ENCODE assay signal across 18 cellular contexts in genomic region chr10:128480601-128481000, GRCh38.
DNase-seq lines count a peak whose midpoint lies in the region; ATAC-seq, FAIRE-seq and TF ChIP-seq lines count a peak whose summit lies in the region.
"Had no signal": no experiment of that assay in that cellular context is flagged by ENCODE, and none has a peak within 500 bp of the region (broad histone marks: within the 10 kb centered on the region; RNA-seq: fewer than 3 reads in every experiment).

No MANE protein-coding gene starts in this region.

- peak overlapping the region; percentile 72 for H2AFZ ChIP-seq in GM23338
- 0 out of 2 replicates have a peak overlapping the region, but pooled peaks have one; percentile 66 for H2AFZ ChIP-seq in H1 (ENCODE audit: low read length)

- H3K4me1 Mint-ChIP-seq in GM23338 (peaks cover 32% of the 10 kb centered on the region), nephron progenitor cell (peaks cover 34% of the 10 kb centered on the region)
- H3K4me1 Mint-ChIP-seq: IgD-negative memory B cell had no signal

- H4K8ac ChIP-seq in H1 (ENCODE audit: extremely low read depth, insufficient read depth, low read length) = peak overlapping the region; percentile 63

- TF ChIP-seq EP300 in H1 (IDR thresholded peaks at IDR 0.05; ENCODE audit: borderline replicate concordance in 1 of 2, low read depth in 2 of 2, low read length in 2 of 2) = no peak
- TF ChIP-seq EP300 in esophagus muscularis mucosa (IDR thresholded peaks at IDR 0.05) = no peak

- H2BK5ac ChIP-seq in H1 (ENCODE audit: low read depth, low read length) = no peak overlapping the region

- H3K4me3 Mint-ChIP-seq in GM23338 (no peak overlapping the region), nephron progenitor cell (peak overlapping the region; percentile 37)
- H3K4me3 Mint-ChIP-seq: CD4-positive, alpha-beta T cell; IgD-negative memory B cell had no signal

- no peak overlapping the region for H3K14ac ChIP-seq in H1 (ENCODE audit: insufficient read length)

- no peak overlapping the region for H2BK120ac ChIP-seq in H1 (replicated peaks; ENCODE audit: low read depth, low read length)

- WGBS in H1 (ENCODE audit: extremely low coverage in 1 of 2, insufficient coverage in 1 of 2, insufficient read length in 1 of 2, insufficient replicate concordance in 2 of 2, low coverage in 1 of 2, low lambda C conversion rate in 2 of 2, missing lambda C conversion rate in 1 of 2), 2 experiments = 77% methylated on average over 8 of the region's 9 CpGs; no CpG with 5 or more reads in 1 of the 2 experiments
- 60% methylated on average over 9 of the region's 9 CpGs for WGBS in esophagus muscularis mucosa
- 65 to 71% methylated on average over 9 of the region's 9 CpGs for WGBS in testis, 2 donors

- DNase-seq in GM23338 (ENCODE audit: low spot score) (no peak), H1 (ENCODE audit: low read depth in 1 of 2, low spot score in 2 of 2) (no peak), nephron progenitor cell (no peak), esophagus muscularis mucosa (ENCODE audit: extremely low spot score) (no peak), testis (no peak), anterior cingulate cortex (lab: John Stamatoyannopoulos, UW) (no peak), OCI-M2 (lab: John Stamatoyannopoulos, UW; ENCODE audit: unreplicated experiment) (no peak)
- DNase-seq: ACHN; AML-193; Caco-2; CD4-positive, alpha-beta T cell; GF-D8 had no signal

- no peak overlapping the region for H3K4ac ChIP-seq in H1 (replicated peaks; ENCODE audit: insufficient read length, low read depth, low read length)

- H3F3A ChIP-seq in GM23338 (replicated peaks; ENCODE audit: low read depth) = no peaks in the 10 kb centered on the region

- CTCF ChIA-PET in H1 (lab: Charles Lee; ENCODE audit: partially characterized antibody) = interaction anchor here (0.7 kb wide), 3 partner anchors 12 to 193 kb away, joined by 3 to 4 read pairs (median 3); no protein-coding TSS in a partner anchor

- no peak overlapping the region for H3K18ac ChIP-seq in H1 (ENCODE audit: extremely low read depth, low read length)

- POLR2A ChIA-PET in H1 (lab: Charles Lee; ENCODE audit: partially characterized antibody) = no interaction called here

- TF ChIP-seq CTCF in GM23338 (conservative IDR thresholded peaks at IDR 0.05; ENCODE audit: low read depth in 2 of 2) (no peak), H1 (IDR thresholded peaks at IDR 0.05; ENCODE audit: control extremely low read depth in 1 of 3, insufficient read depth in 1 of 3, low read depth in 1 of 3, low read length in 3 of 3) (no peak), nephron progenitor cell (IDR thresholded peaks at IDR 0.05) (no peak), esophagus muscularis mucosa (IDR thresholded peaks at IDR 0.05) (no peak), testis (IDR thresholded peaks at IDR 0.05) (no peak)

- H2BK12ac ChIP-seq in H1 (ENCODE audit: low read depth, low read length) = no peak overlapping the region

- no peaks in the 10 kb centered on the region; the same call in 1 of the 2 replicates for H3K4me1 ChIP-seq in GM23338 (ENCODE audit: insufficient read depth)
- 0 out of 7 replicates have a peak, but pooled peaks cover 0 to 3% (median 0%) of the 10 kb centered on the region in 4 experiments for H3K4me1 ChIP-seq in H1 (replicated peaks in 1 of 4; ENCODE audit: control insufficient read depth in 3 of 4, insufficient read depth in 4 of 4, low read length in 3 of 4)
- no peaks in the 10 kb centered on the region for H3K4me1 ChIP-seq in esophagus muscularis mucosa
- no peaks in the 10 kb centered on the region for H3K4me1 ChIP-seq in testis
- H3K4me1 ChIP-seq: Caco-2, HAP-1 had no signal

- no peak overlapping the region for H3K9ac ChIP-seq in H1 (replicated peaks in 1 of 4; ENCODE audit: extremely low read depth in 1 of 4, low read depth in 3 of 4, low read length in 3 of 4)

- intact Hi-C loops in esophagus muscularis mucosa (cut with DNase I) = no loop called here
- intact Hi-C loops in testis (cut with DNase I; ENCODE audit: low total_unique reads) = no loop called here

- H3K23me2 ChIP-seq in H1 (ENCODE audit: low read depth, low read length) = no peaks in the 10 kb centered on the region

- no peak overlapping the region for H4K91ac ChIP-seq in H1 (replicated peaks; ENCODE audit: insufficient read length, low read length)

- H3K27me3 Mint-ChIP-seq in GM23338 (ENCODE audit: insufficient read depth, low read depth, poor library complexity) = peaks cover 8% of the 10 kb centered on the region
- H3K27me3 Mint-ChIP-seq in nephron progenitor cell (ENCODE audit: low read depth, poor library complexity) = no peaks in the 10 kb centered on the region
- H3K27me3 Mint-ChIP-seq: CD4-positive, alpha-beta T cell had no signal

- no peak for ATAC-seq in GM23338
- ATAC-seq: HepG2 had no signal

- no peak overlapping the region for H2BK15ac ChIP-seq in H1 (ENCODE audit: low read length)

- H3K27me3 ChIP-seq in GM23338 (ENCODE audit: insufficient read depth) = no peaks in the 10 kb centered on the region
- H3K27me3 ChIP-seq in H1 (replicated peaks in 1 of 4; ENCODE audit: control insufficient read depth in 3 of 4, extremely low read depth in 1 of 4, insufficient read depth in 3 of 4, low read length in 3 of 4) = no peaks in the 10 kb centered on the region
- peaks cover 0 to 15% (median 0%) of the 10 kb centered on the region in 4 donors for H3K27me3 ChIP-seq in esophagus muscularis mucosa
- H3K27me3 ChIP-seq in testis = no peaks in the 10 kb centered on the region

- H3K79me2 ChIP-seq in GM23338 (replicated peaks; ENCODE audit: insufficient read depth) (no peaks in the 10 kb centered on the region), H1 (ENCODE audit: control insufficient read depth in 1 of 2, insufficient read depth in 2 of 2, low read length in 2 of 2) (no peaks in the 10 kb centered on the region)

- no peak overlapping the region for H2AK5ac ChIP-seq in H1 (ENCODE audit: low read depth, low read length)

- no peak overlapping the region for H3K23ac ChIP-seq in H1 (ENCODE audit: insufficient read length)

- H3K9me3 Mint-ChIP-seq in GM23338 = no peaks in the 10 kb centered on the region
- H3K9me3 Mint-ChIP-seq in nephron progenitor cell = no peaks in the 10 kb centered on the region
- H3K9me3 Mint-ChIP-seq: CD4-positive, alpha-beta T cell had no signal

- no peak for FAIRE-seq in H1 (lab: Jason Lieb, UNC)
- FAIRE-seq: A204.1, D721Med, HepG2 had no signal

- peaks cover 10% of the 10 kb centered on the region; the same call in 1 of the 2 replicates for H3K9me2 ChIP-seq in GM23338 (ENCODE audit: insufficient read depth)

- no peaks in the 10 kb centered on the region for H3K36me3 Mint-ChIP-seq in GM23338 (ENCODE audit: low read depth)
- H3K36me3 Mint-ChIP-seq in nephron progenitor cell (ENCODE audit: low read depth) = no peaks in the 10 kb centered on the region
- H3K36me3 Mint-ChIP-seq: IgD-negative memory B cell had no signal

- TF ChIP-seq POLR2A in H1 (IDR thresholded peaks at IDR 0.05; ENCODE audit: control extremely low read depth in 1 of 2, low read depth in 2 of 2, low read length in 2 of 2) = no peak
- TF ChIP-seq POLR2A in esophagus muscularis mucosa (IDR thresholded peaks at IDR 0.05; ENCODE audit: low read depth) = no peak
- no peak for TF ChIP-seq POLR2A in testis (IDR thresholded peaks at IDR 0.05)

- H4K5ac ChIP-seq in H1 (ENCODE audit: insufficient read length, low read depth, low read length) = no peak overlapping the region

- H3K4me3 ChIP-seq in GM23338 (no peak overlapping the region), H1 (ENCODE audit: extremely low read depth in 1 of 4, insufficient read depth in 2 of 4, low read depth in 3 of 4, low read length in 4 of 4) (no peak overlapping the region), esophagus muscularis mucosa (no peak overlapping the region), testis (no peak overlapping the region)
- H3K4me3 ChIP-seq: HAP-1 had no signal

- H3K36me3 ChIP-seq in GM23338 (ENCODE audit: insufficient read depth) = no peaks in the 10 kb centered on the region
- no peaks in the 10 kb centered on the region for H3K36me3 ChIP-seq in H1 (ENCODE audit: control insufficient read depth in 2 of 4, insufficient read depth in 4 of 4, low read length in 3 of 4)
- no peaks in the 10 kb centered on the region for H3K36me3 ChIP-seq in esophagus muscularis mucosa
- H3K36me3 ChIP-seq in testis (ENCODE audit: low read depth, missing control alignments) = no peaks in the 10 kb centered on the region
- H3K36me3 ChIP-seq: HAP-1 had no signal

- H3K56ac ChIP-seq in H1 (replicated peaks; ENCODE audit: insufficient read length, low read depth, low read length) = no peak overlapping the region

- no peak for TF ChIP-seq RAD21 in H1 (IDR thresholded peaks at IDR 0.05 in 1 of 2, conservative IDR thresholded peaks at IDR 0.05 in 1 of 2; ENCODE audit: low read depth in 2 of 2, low read length in 2 of 2)

- no peaks in the 10 kb centered on the region for H4K20me1 ChIP-seq in GM23338 (replicated peaks; ENCODE audit: insufficient read depth)
- no peaks in the 10 kb centered on the region for H4K20me1 ChIP-seq in H1 (replicated peaks in 1 of 2; ENCODE audit: control insufficient read depth in 1 of 2, insufficient read depth in 2 of 2, low read length in 2 of 2)

- H3K4me2 ChIP-seq in GM23338 (no peak overlapping the region), H1 (ENCODE audit: insufficient read depth in 1 of 2, low read depth in 2 of 2, low read length in 2 of 2) (no peak overlapping the region)

- H3K27ac ChIP-seq in GM23338 (ENCODE audit: low read depth) (no peak overlapping the region), H1 (ENCODE audit: low read depth, low read length) (no peak overlapping the region), esophagus muscularis mucosa (replicated peaks in 1 of 4) (no peak overlapping the region), testis (no peak overlapping the region)
- H3K27ac ChIP-seq: C4-2B had no signal

- no peaks in the 10 kb centered on the region for H3K79me1 ChIP-seq in H1 (ENCODE audit: low read depth, low read length)

- H3K9me3 ChIP-seq in H1 (ENCODE audit: insufficient read depth in 2 of 2, low read depth in 1 of 2, low read length in 1 of 2) (no peaks in the 10 kb centered on the region), esophagus muscularis mucosa (no peaks in the 10 kb centered on the region), testis (no peaks in the 10 kb centered on the region)
- H3K9me3 ChIP-seq: Caco-2, HAP-1 had no signal

- no peak overlapping the region for H2BK20ac ChIP-seq in H1 (ENCODE audit: low read length)

- no peak overlapping the region for H3K27ac Mint-ChIP-seq in GM23338
- H3K27ac Mint-ChIP-seq in nephron progenitor cell = no peak overlapping the region
- H3K27ac Mint-ChIP-seq: CD4-positive, alpha-beta T cell; IgD-negative memory B cell had no signal

TF ChIP-seq in GM23338, 12 proteins besides CTCF, POLR2A, EP300 and RAD21:
- TF ChIP-seq JUNB (IDR thresholded peaks at IDR 0.05; ENCODE audit: unreplicated experiment) (no peak), EZH2 (IDR thresholded peaks at IDR 0.05; ENCODE audit: low read depth, unreplicated experiment) (no peak), POLR2AphosphoS5 (IDR thresholded peaks at IDR 0.05; ENCODE audit: low read depth) (no peak), STAT1 (IDR thresholded peaks at IDR 0.05; ENCODE audit: unreplicated experiment) (no peak)
TF ChIP-seq in GM23338: peak in this region for 0.

TF ChIP-seq in H1, 55 proteins besides CTCF, POLR2A, EP300 and RAD21 (continues in another document):
- TF ChIP-seq CBX5 (IDR thresholded peaks at IDR 0.05; ENCODE audit: low read depth, low read length) (no peak), POU5F1 (IDR thresholded peaks at IDR 0.05; ENCODE audit: low read depth, low read length) (no peak), SP1 (IDR thresholded peaks at IDR 0.05; ENCODE audit: low read depth, low read length) (no peak), YY1 (IDR thresholded peaks at IDR 0.05; ENCODE audit: low read depth, low read length) (no peak)
